In the genomic region with DNA sequence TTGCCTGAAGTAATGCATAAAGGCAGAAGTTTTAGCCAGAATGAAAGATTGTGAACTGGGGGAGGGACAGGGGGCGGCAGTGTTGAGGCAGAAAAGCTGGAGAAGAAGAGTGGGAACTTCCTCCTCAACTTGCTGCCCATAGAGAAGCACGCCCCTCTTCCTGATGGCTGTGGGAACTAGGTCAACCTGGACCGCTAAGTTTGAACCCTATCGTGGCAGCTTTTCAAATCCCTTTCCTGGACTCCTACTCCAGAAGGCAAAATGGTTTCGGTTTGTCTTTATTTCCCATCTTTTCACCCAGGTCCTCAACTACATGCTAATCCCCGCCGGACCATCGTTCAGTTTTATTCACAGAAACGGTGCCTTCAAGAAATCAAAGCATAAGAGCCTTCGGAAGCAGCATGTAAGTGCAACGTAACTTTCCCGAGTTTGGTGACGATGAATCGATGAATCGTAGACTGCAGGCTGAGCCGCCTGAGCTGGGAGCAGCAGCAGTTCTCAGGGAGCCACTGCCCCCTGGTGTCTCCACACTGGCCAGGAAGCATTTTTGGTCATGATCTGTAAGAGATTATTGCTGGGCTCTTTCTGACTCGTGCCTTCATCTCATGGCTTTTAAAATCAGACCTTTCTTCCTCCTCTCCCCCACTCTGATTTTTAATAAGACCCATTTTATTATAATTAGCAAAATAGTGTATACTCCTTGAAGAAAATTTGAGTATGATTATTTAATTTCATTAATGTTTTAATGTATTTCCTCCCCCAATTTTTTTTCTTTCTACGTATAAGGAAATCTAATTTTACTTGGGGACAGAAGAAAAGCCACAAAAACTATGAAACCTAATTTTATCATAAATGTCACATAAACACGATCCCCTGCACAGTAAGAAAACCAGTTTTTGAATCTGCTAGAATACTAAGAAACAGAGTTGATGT, we compare ENCODE assay signal across 8 cellular contexts. TPM values are rescaled to one million over a fixed set of nuclear protein-coding genes. Genes with fewer than 3 reads are reported as not detected.
DNase-seq lines count a peak whose midpoint lies in the region; ATAC-seq and TF ChIP-seq lines count a peak whose summit lies in the region.

No MANE protein-coding gene starts in this region.

- DNase-seq in CD8-positive, alpha-beta T cell, result peak; percentile 66 to 91 (median 81)
- DNase-seq in HPDE6-E6E7 (ENCODE audit: extremely low spot score) (peak; percentile 81), mesendoderm (peak; percentile 85)
- DNase-seq in NK-92 treated with Interleukin-12 subunit alpha and Interleukin-12 subunit beta, amount 100 ng/mL, for 24 hours (lab: John Stamatoyannopoulos, UW), result peak; percentile 59
- peak; percentile 65 to 66 for DNase-seq in activated CD8-positive, alpha-beta memory T cell treated with anti-CD3 and anti-CD28 coated beads for 4 hours (ENCODE audit: low read depth in 2 of 2)
- DNase-seq in stimulated activated CD8-positive, alpha-beta memory T cell treated with anti-CD3 and anti-CD28 coated beads, Interleukin-15, amount 100 ng/mL, for 1 hour (ENCODE audit: low read depth), result peak; percentile 65

- peak; percentile 83 for TF ChIP-seq CTCF in CD8-positive, alpha-beta T cell (IDR thresholded peaks at IDR 0.05)

- H3K27ac Mint-ChIP-seq in CD8-positive, alpha-beta T cell, result peak overlapping the region; percentile 90

- no peaks in the 10 kb centered on the region for H3K27me3 ChIP-seq in CD8-positive, alpha-beta T cell (ENCODE audit: insufficient read depth, low read length)
- H3K27me3 ChIP-seq in endocrine pancreas (ENCODE audit: control insufficient read depth, insufficient read depth, low read length) (no peaks in the 10 kb centered on the region), mesendoderm (ENCODE audit: insufficient read depth, low read length, poor library complexity) (no peaks in the 10 kb centered on the region)

- intact Hi-C loops in CD8-positive, alpha-beta T cell (cut with DNase I, micrococcal nuclease), result loop anchor here (1.0 to 10.0 kb wide), 12 partner anchors 21 to 413 kb away; a partner anchor contains a TSS

- H3K4ac ChIP-seq in mesendoderm (ENCODE audit: low read depth, low read length), result no peak overlapping the region

- no peak overlapping the region for H3K23ac ChIP-seq in mesendoderm (ENCODE audit: low read length)

- H4K8ac ChIP-seq in mesendoderm (ENCODE audit: low read depth, low read length), result no peak overlapping the region

- no peak overlapping the region for H2AK5ac ChIP-seq in mesendoderm (ENCODE audit: low read length)

- POLR2A ChIA-PET in CD8-positive, alpha-beta T cell (lab: Charles Lee), result interaction anchor here (0.7 to 1.4 kb wide), 6 partner anchors 37 to 852 kb away, joined by 3 to 8 read pairs (median 4); a partner anchor contains a TSS

- CTCF ChIA-PET in CD8-positive, alpha-beta T cell (lab: Charles Lee), result interaction anchor here (0.7 to 7.1 kb wide), 56 partner anchors 9 to 413 kb away, joined by 3 to 50 read pairs (median 4); a partner anchor contains a TSS

- H3K9me3 Mint-ChIP-seq in CD8-positive, alpha-beta T cell, result no peaks in the 10 kb centered on the region

- H3K79me2 ChIP-seq in mesendoderm (ENCODE audit: control insufficient read depth, insufficient read depth, low read length), result no peaks in the 10 kb centered on the region

- peak overlapping the region; percentile 89 for H3K4me2 ChIP-seq in mesendoderm (ENCODE audit: low read length)

- H2BK5ac ChIP-seq in mesendoderm (ENCODE audit: low read length), result no peak overlapping the region

- peak overlapping the region; percentile 94 for H3K4me3 Mint-ChIP-seq in CD8-positive, alpha-beta T cell

- no peak overlapping the region for H3K18ac ChIP-seq in mesendoderm (ENCODE audit: low read length)

- peak overlapping the region; percentile 79 for H3K56ac ChIP-seq in mesendoderm (ENCODE audit: low read length)

- peaks cover 23% of the 10 kb centered on the region for H3K4me1 Mint-ChIP-seq in CD8-positive, alpha-beta T cell (ENCODE audit: low read depth)

- peak overlapping the region; percentile 43 for H3K27ac ChIP-seq in CD8-positive, alpha-beta T cell (ENCODE audit: low read depth, low read length)
- no peak overlapping the region for H3K27ac ChIP-seq in mesendoderm (ENCODE audit: low read depth, low read length)

- no peak overlapping the region for H4K5ac ChIP-seq in mesendoderm (ENCODE audit: low read length)

- H3K36me3 ChIP-seq in CD8-positive, alpha-beta T cell (ENCODE audit: insufficient read depth, low read length), result no peaks in the 10 kb centered on the region
- H3K36me3 ChIP-seq in endocrine pancreas (ENCODE audit: control insufficient read depth, insufficient read depth, low read length) (no peaks in the 10 kb centered on the region), mesendoderm (ENCODE audit: control insufficient read depth, insufficient read depth, low read length) (no peaks in the 10 kb centered on the region)

- WGBS in mesendoderm (ENCODE audit: extremely low coverage, insufficient coverage, low lambda C conversion rate), result no CpG with 5 or more reads among the region's 19 CpGs

- peak overlapping the region; percentile 53 for H3K4me3 ChIP-seq in CD8-positive, alpha-beta T cell (ENCODE audit: low read depth, low read length)
- H3K4me3 ChIP-seq in endocrine pancreas (ENCODE audit: control insufficient read depth, insufficient read depth, low read length) (peak overlapping the region; percentile 89), mesendoderm (ENCODE audit: low read length) (peak overlapping the region; percentile 38)

- H3K36me3 Mint-ChIP-seq in CD8-positive, alpha-beta T cell, result peaks cover 5% of the 10 kb centered on the region

- H2BK15ac ChIP-seq in mesendoderm (replicated peaks; ENCODE audit: low read depth), result no peak overlapping the region

- H3K79me1 ChIP-seq in mesendoderm (ENCODE audit: low read length), result no peaks in the 10 kb centered on the region

- ATAC-seq in CD8-positive, alpha-beta T cell, result peak; percentile 98
- ATAC-seq in GM19463 (IDR thresholded peaks at IDR 0.05; ENCODE audit: unreplicated experiment), result peak; percentile 98

- H3K4me1 ChIP-seq in CD8-positive, alpha-beta T cell (ENCODE audit: insufficient read depth, low read length), result peaks cover 14% of the 10 kb centered on the region
- H3K4me1 ChIP-seq in endocrine pancreas (ENCODE audit: control insufficient read depth, insufficient read depth, low read length) (no peaks in the 10 kb centered on the region), mesendoderm (ENCODE audit: control insufficient read depth, low read depth, low read length) (no peaks in the 10 kb centered on the region)

- no peaks in the 10 kb centered on the region for H3K9me3 ChIP-seq in CD8-positive, alpha-beta T cell (ENCODE audit: low read length)
- no peaks in the 10 kb centered on the region for H3K9me3 ChIP-seq in endocrine pancreas (ENCODE audit: control insufficient read depth, low read length)

- no peaks in the 10 kb centered on the region for H3K27me3 Mint-ChIP-seq in CD8-positive, alpha-beta T cell (ENCODE audit: low read depth)

- H2BK120ac ChIP-seq in mesendoderm (ENCODE audit: low read depth, low read length), result no peak overlapping the region

- H3K9ac ChIP-seq in endocrine pancreas (ENCODE audit: control insufficient read depth, insufficient read depth, low read length) (peak overlapping the region; percentile 79), mesendoderm (ENCODE audit: low read length) (peak overlapping the region; percentile 72)

RNA-seq across cellular contexts. Expression of a gene that starts 21.4 kb away (rescaled TPM):
- 1 to 10 TPM; 2.6 to 4.4 TPM for total RNA-seq in CD8-positive, alpha-beta T cell
- 1.3 TPM for polyA plus RNA-seq in mesendoderm (2013, experiment 1 of 2)
- 1.1 TPM for polyA plus RNA-seq in mesendoderm (2013, experiment 2 of 2)

Comparison
In these comparisons a context has a peak if more than half of its experiments do, and no peak if none do; other contexts are left out.
1. H3K4me3 ChIP-seq: peak in every context shown above with its lines; median percentile 89 in endocrine pancreas; 53 in CD8-positive, alpha-beta T cell; 38 in mesendoderm.